In genomic region chr10:72691470-72692056, GRCh38 we compare ENCODE assay signal across 8 cellular contexts. TPM values are rescaled to one million over a fixed set of nuclear protein-coding genes. Genes with fewer than 3 reads are reported as not detected.
DNase-seq lines count a peak whose midpoint lies in the region; ATAC-seq and TF ChIP-seq lines count a peak whose summit lies in the region.

No MANE protein-coding gene starts in this region.

- no peaks in the 10 kb centered on the region; the same call in 1 of the 2 replicates for H3K27me3 Mint-ChIP-seq in HFFc6 (ENCODE audit: insufficient read depth)
- peaks cover 21% of the 10 kb centered on the region for H3K27me3 Mint-ChIP-seq in T-helper 17 cell

- no peaks in the 10 kb centered on the region; the same call in none of the 2 replicates for H3K4me1 ChIP-seq in BE2C

- no peaks in the 10 kb centered on the region for H3K36me3 ChIP-seq in BE2C

- H3K36me3 Mint-ChIP-seq in HFFc6 (ENCODE audit: low read depth) (no peaks in the 10 kb centered on the region), T-helper 17 cell (ENCODE audit: low read depth) (peaks cover 2% of the 10 kb centered on the region)

- peak overlapping the region; percentile 79 for H3K4me3 Mint-ChIP-seq in HFFc6
- H3K4me3 Mint-ChIP-seq in T-helper 17 cell, result peak overlapping the region; percentile 95

- H3K4me1 Mint-ChIP-seq in HFFc6 (ENCODE audit: low read depth) (peaks cover 68% of the 10 kb centered on the region), T-helper 17 cell (peaks cover 30% of the 10 kb centered on the region)

- no peaks in the 10 kb centered on the region for H3K9me3 Mint-ChIP-seq in HFFc6

- H3K27me3 ChIP-seq in BE2C, result no peaks in the 10 kb centered on the region

- no peaks in the 10 kb centered on the region for H3K9me3 ChIP-seq in BE2C
- H3K9me3 ChIP-seq in T-helper 17 cell (ENCODE audit: control insufficient read depth, low read length, poor library complexity, severe bottlenecking), result no peaks in the 10 kb centered on the region

- H3K4me3 ChIP-seq in BE2C (ENCODE audit: low read depth, low read length) (peak overlapping the region; percentile 82), foreskin fibroblast (ENCODE audit: low read depth in 1 of 2, low read length in 2 of 2) (peak overlapping the region; percentile 92 to 97)

- no peak for TF ChIP-seq CTCF in BE2C (IDR thresholded peaks at IDR 0.05; ENCODE audit: low read depth, low read length)
- TF ChIP-seq CTCF in HFFc6 (IDR thresholded peaks at IDR 0.05), result no peak
- TF ChIP-seq CTCF in foreskin fibroblast (IDR thresholded peaks at IDR 0.05; ENCODE audit: low read depth, low read length), result no peak

- DNase-seq in BE2C, result no peak
- DNase-seq in HFFc6, result no peak
- DNase-seq in T-helper 17 cell, result no peak
- DNase-seq in foreskin fibroblast, result peak in 1 of 2 donors; percentile 92
- peak; percentile 90 for DNase-seq in renal cortical epithelial cell (ENCODE audit: low read depth)
- no peak for DNase-seq in ureter (ENCODE audit: low spot score)
- no peak for DNase-seq in NCI-H2029 treated with DMSO at 0.1 percent for 48 hours (lab: John Stamatoyannopoulos, UW)
- no peak for DNase-seq in effector CD8-positive, alpha-beta T cell (lab: John Stamatoyannopoulos, UW)

- H3K27ac Mint-ChIP-seq in HFFc6 (no peak overlapping the region), T-helper 17 cell (no peak overlapping the region)

- ATAC-seq in T-helper 17 cell, result no peak

RNA-seq across cellular contexts. Expression of gene MCU, which starts 0.4 kb away (rescaled TPM):
- 15.3 TPM for polyA plus RNA-seq in BE2C (2012; ENCODE audit: insufficient read depth, insufficient read length, low read depth)
- total RNA-seq in HFFc6 (2021; fragmentation: NEBNext Ultra II Directional; extraction: Animal tissue kit (Norgen Biotek cat#: 25700)), result 10 to 100 TPM; 28.3 to 36.2 (median 32.3) TPM
- total RNA-seq in T-helper 17 cell (10 to 100 TPM; 12.6 to 14.4 TPM), renal cortical epithelial cell (32.3 and 47.2 TPM in 2 replicates), ureter (40.1 TPM)
